Comparison of ENCODE assay signal across 30 cellular contexts in genomic region chr4:128303986-128304385, GRCh38.
"Had no signal": no experiment of that assay in that cellular context is flagged by ENCODE, and none has a peak within 500 bp of the region (broad histone marks: within the 10 kb centered on the region; RNA-seq: fewer than 3 reads in every experiment).

No MANE protein-coding gene starts in this region.

- H3K27ac ChIP-seq: gastroesophageal sphincter, lower lobe of right lung, neural progenitor cell, parathyroid adenoma, psoas muscle, upper lobe of left lung, VCaP had no signal

- H3K9ac ChIP-seq: neural progenitor cell, parathyroid adenoma had no signal

- H3K27me3 ChIP-seq: gastroesophageal sphincter, neural progenitor cell, upper lobe of left lung had no signal

- FAIRE-seq: bronchial epithelial cell, colon, endometrium, kidney had no signal

- H3K9me3 ChIP-seq: gastroesophageal sphincter, lower lobe of right lung, psoas muscle, upper lobe of left lung had no signal

- H3K27ac Mint-ChIP-seq: activated naive CD8-positive, alpha-beta T cell; immature natural killer cell; natural killer cell; neural progenitor cell; stimulated activated naive CD8-positive, alpha-beta T cell treated with anti-CD3 and anti-CD28 coated beads, Interleukin-15, Interleukin-2, amounts not matched to agents 100 ng/mL and 50 ng/mL, for 24 hours; T-helper 1 cell treated with Interleukin-12 subunit alpha and Interleukin-12 subunit beta and Interleukin-4 antibody, amounts not matched to agents 30 μg/mL and 1 μg/mL, for 36 hours had no signal

- H3K4me3 Mint-ChIP-seq: activated naive CD8-positive, alpha-beta T cell; immature natural killer cell; natural killer cell; stimulated activated naive CD8-positive, alpha-beta T cell treated with anti-CD3 and anti-CD28 coated beads, Interleukin-15, Interleukin-2, amounts not matched to agents 100 ng/mL and 50 ng/mL, for 24 hours; T-helper 1 cell treated with Interleukin-12 subunit alpha and Interleukin-12 subunit beta and Interleukin-4 antibody, amounts not matched to agents 30 μg/mL and 1 μg/mL, for 36 hours had no signal

- DNase-seq: activated CD4-positive, alpha-beta T cell treated with anti-CD3 and anti-CD28 coated beads for 4 hours; activated CD4-positive, alpha-beta T cell treated with anti-CD3 and anti-CD28 coated beads, Interleukin-2, amount 50 U/mL, for 4 hours; activated CD8-positive, alpha-beta memory T cell treated with anti-CD3 and anti-CD28 coated beads for 24 hours; activated effector memory CD4-positive, alpha-beta T cell treated with Interleukin-2 at 50 U/mL for 16 hours; activated naive CD4-positive, alpha-beta T cell treated with Interleukin-2 at 50 U/mL for 16 hours; anterior cingulate cortex; effector CD8-positive, alpha-beta T cell; hypothalamus; immature natural killer cell; kidney; left colon; lower lobe of right lung; mesenchymal stem cell; natural killer cell; occipital lobe; psoas muscle; stimulated activated CD4-positive, alpha-beta T cell treated with anti-CD3 and anti-CD28 coated beads, Interleukin-2, amount 100 ng/mL, for 48 hours; substantia nigra; SW 1271; upper lobe of left lung had no signal

- H3K36me3 ChIP-seq: lower lobe of right lung, neural progenitor cell, upper lobe of left lung had no signal

- H2AFZ ChIP-seq: neural progenitor cell, parathyroid adenoma had no signal

- ATAC-seq: gastroesophageal sphincter, left colon, lower lobe of right lung, psoas muscle had no signal

- H3K4me1 ChIP-seq: lower lobe of right lung, neural progenitor cell, psoas muscle, upper lobe of left lung had no signal

- H3K36me3 Mint-ChIP-seq: natural killer cell, neural progenitor cell had no signal

- H3K4me3 ChIP-seq: gastroesophageal sphincter, lower lobe of right lung, neural progenitor cell, psoas muscle, upper lobe of left lung had no signal

- H3K79me2 ChIP-seq: parathyroid adenoma had no signal

- H3K27me3 Mint-ChIP-seq: activated naive CD8-positive, alpha-beta T cell; stimulated activated naive CD8-positive, alpha-beta T cell treated with anti-CD3 and anti-CD28 coated beads, Interleukin-15, Interleukin-2, amounts not matched to agents 100 ng/mL and 50 ng/mL, for 24 hours had no signal

- H3K4me1 Mint-ChIP-seq: immature natural killer cell, natural killer cell had no signal

- H3K4me2 ChIP-seq: neural progenitor cell had no signal
